8 cellular contexts compared by ENCODE assay signal in the genomic region with DNA sequence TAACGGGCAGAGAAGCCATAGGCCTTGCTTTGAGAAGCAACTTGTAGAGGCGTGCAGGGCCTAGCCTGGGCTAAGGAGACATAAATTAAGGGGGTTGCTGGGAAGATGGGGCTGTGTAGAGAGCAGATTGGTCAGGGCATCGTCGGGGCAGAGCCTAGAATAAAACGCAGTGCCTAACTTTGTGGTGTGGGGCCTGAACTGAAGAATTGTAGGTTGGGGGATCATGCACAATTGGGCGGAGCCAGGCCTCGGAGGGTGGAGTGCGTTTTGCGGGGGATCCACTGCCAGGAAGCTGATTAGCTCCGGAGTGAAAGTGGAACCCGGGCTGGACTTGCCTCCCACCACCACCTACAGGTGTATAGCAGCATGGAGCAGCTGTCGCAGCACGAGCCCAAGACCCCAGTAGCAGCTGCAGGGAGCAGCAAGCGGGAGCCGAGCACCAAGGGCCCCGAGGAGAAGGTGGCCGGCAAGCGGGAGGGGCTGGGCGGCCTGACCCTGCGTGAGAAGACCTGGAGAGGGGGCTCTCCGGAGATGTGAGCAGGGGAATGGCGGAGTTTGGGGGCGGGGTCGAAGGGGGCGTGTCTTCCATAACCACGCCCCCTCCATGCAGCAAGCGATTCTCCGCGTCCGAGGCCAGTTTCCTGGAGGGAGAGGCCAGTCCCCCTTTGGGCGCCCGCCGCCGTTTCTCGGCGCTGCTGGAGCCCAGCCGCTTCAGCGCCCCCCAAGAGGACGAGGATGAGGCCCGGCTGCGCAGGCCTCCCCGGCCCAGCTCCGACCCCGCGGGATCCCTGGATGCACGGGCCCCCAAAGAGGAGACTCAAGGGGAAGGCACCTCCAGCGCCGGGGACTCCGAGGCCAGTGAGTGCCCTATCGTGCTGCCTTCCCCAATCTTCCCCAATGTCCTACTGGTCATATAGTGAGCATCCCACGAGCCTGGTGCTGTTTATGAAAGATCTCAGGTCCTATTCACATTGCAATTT. TPM values are rescaled to one million over a fixed set of nuclear protein-coding genes. Genes with fewer than 3 reads are reported as not detected.
DNase-seq lines count a peak whose midpoint lies in the region; ATAC-seq, FAIRE-seq and TF ChIP-seq lines count a peak whose summit lies in the region.

No MANE protein-coding gene starts in this region.

- peaks cover 7% of the 10 kb centered on the region for H3K4me1 Mint-ChIP-seq in activated T-cell treated with anti-CD3 and anti-CD28 coated beads, Interleukin-2, amount 50 U/mL, for 4 hours (ENCODE audit: low read depth)
- peaks cover 5% of the 10 kb centered on the region for H3K4me1 Mint-ChIP-seq in osteocyte (ENCODE audit: unreplicated experiment)

- TF ChIP-seq POLR2A in GM12891 (IDR thresholded peaks at IDR 0.05; ENCODE audit: low read depth, low read length): no peak

- peak overlapping the region; percentile 55 for H3K4me3 ChIP-seq in fibroblast of the aortic adventitia (ENCODE audit: low read depth, low read length)

- DNase-seq in GM12891 (ENCODE audit: insufficient read length, low spot score) (peak; percentile 93), NCI-H1048 (lab: John Stamatoyannopoulos, UW) (peak; percentile 37), fibroblast of the aortic adventitia (ENCODE audit: low read depth) (peak; percentile 37), osteocyte (ENCODE audit: extremely low spot score, unreplicated experiment) (peak; percentile 87)
- peak; percentile 51 for DNase-seq in activated T-cell treated with anti-CD3 and anti-CD28 coated beads, Interleukin-2, amount 50 U/mL, for 4 hours

- no peaks in the 10 kb centered on the region for H3K9me3 Mint-ChIP-seq in activated T-cell treated with anti-CD3 and anti-CD28 coated beads, Interleukin-2, amount 50 U/mL, for 4 hours
- no peaks in the 10 kb centered on the region for H3K9me3 Mint-ChIP-seq in osteocyte (ENCODE audit: unreplicated experiment)

- ATAC-seq in activated T-cell treated with anti-CD3 and anti-CD28 coated beads, Interleukin-2, amount 50 U/mL, for 4 hours: peak; percentile 80 to 87
- ATAC-seq in HG03135 (IDR thresholded peaks at IDR 0.05; ENCODE audit: unreplicated experiment): no peak
- ATAC-seq in HG02763 (IDR thresholded peaks at IDR 0.05; ENCODE audit: unreplicated experiment): no peak
- ATAC-seq in HG02571 (IDR thresholded peaks at IDR 0.05; ENCODE audit: unreplicated experiment): no peak

- H3K4me3 Mint-ChIP-seq in activated T-cell treated with anti-CD3 and anti-CD28 coated beads, Interleukin-2, amount 50 U/mL, for 4 hours: peak overlapping the region; percentile 67
- H3K4me3 Mint-ChIP-seq in osteocyte (ENCODE audit: unreplicated experiment): peak overlapping the region; percentile 61

- H3K27ac Mint-ChIP-seq in osteocyte (ENCODE audit: unreplicated experiment): no peak overlapping the region

- H3K27me3 Mint-ChIP-seq in activated T-cell treated with anti-CD3 and anti-CD28 coated beads, Interleukin-2, amount 50 U/mL, for 4 hours (ENCODE audit: low read depth): peaks cover 11% of the 10 kb centered on the region
- H3K27me3 Mint-ChIP-seq in osteocyte (ENCODE audit: unreplicated experiment): peaks cover 6% of the 10 kb centered on the region

- peak; percentile 91 for FAIRE-seq in GM12891 (lab: Jason Lieb, UNC)

- no peak for TF ChIP-seq CTCF in fibroblast of the aortic adventitia (IDR thresholded peaks at IDR 0.05; ENCODE audit: insufficient read depth, low read length)
- TF ChIP-seq CTCF in osteocyte (IDR thresholded peaks at IDR 0.05): no peak

- peaks cover 3% of the 10 kb centered on the region for H3K36me3 Mint-ChIP-seq in activated T-cell treated with anti-CD3 and anti-CD28 coated beads, Interleukin-2, amount 50 U/mL, for 4 hours (ENCODE audit: insufficient read depth)
- H3K36me3 Mint-ChIP-seq in osteocyte (ENCODE audit: unreplicated experiment): peaks cover 5% of the 10 kb centered on the region

TF ChIP-seq in GM12891, 5 proteins besides CTCF, POLR2A, EP300 and RAD21:
- TF ChIP-seq SPI1 (IDR thresholded peaks at IDR 0.05; ENCODE audit: low read depth, low read length): no peak
- no peak for TF ChIP-seq POLR2AphosphoS5 (IDR thresholded peaks at IDR 0.05; ENCODE audit: low read depth, low read length)
- TF ChIP-seq PAX5 (IDR thresholded peaks at IDR 0.05; ENCODE audit: insufficient read depth, low read length, severe bottlenecking): no peak
- no peak for TF ChIP-seq POU2F2 (IDR thresholded peaks at IDR 0.05; ENCODE audit: low read depth, low read length)
- TF ChIP-seq TAF1 (IDR thresholded peaks at IDR 0.05; ENCODE audit: low read depth, low read length): no peak
TF ChIP-seq in GM12891: peak in this region for 0.

RNA-seq across cellular contexts. Expression of a gene that starts 13.8 kb away (rescaled TPM):
- 11.8 TPM for polyA plus RNA-seq in GM12891 (2012; ENCODE audit: low read depth, missing spikeins)
- total RNA-seq in activated T-cell treated with anti-CD3 and anti-CD28 coated beads, Interleukin-2, amount 50 U/mL, for 4 hours: 10 to 100 TPM; 14.3 to 19.5 (median 15.9) TPM
- 22.7 and 23.4 TPM in 2 replicates for total RNA-seq in fibroblast of the aortic adventitia (ENCODE audit: low replicate concordance)
- total RNA-seq in osteocyte: 47.3 and 57.0 TPM in 2 replicates

RNA-seq across cellular contexts. Expression of a gene that starts 19.6 kb away (rescaled TPM):
- 0.05 TPM for polyA plus RNA-seq in GM12891 (2012; ENCODE audit: low read depth, missing spikeins)
- total RNA-seq in activated T-cell treated with anti-CD3 and anti-CD28 coated beads, Interleukin-2, amount 50 U/mL, for 4 hours: under 1 TPM; 0.55 to 0.92 (median 0.68) TPM
- not detected in 2 replicates for total RNA-seq in fibroblast of the aortic adventitia (ENCODE audit: low replicate concordance)
- not detected in 2 replicates for total RNA-seq in osteocyte

RNA-seq across cellular contexts. Expression of a gene that starts 23.6 kb away (rescaled TPM):
- 27.1 TPM for polyA plus RNA-seq in GM12891 (2012; ENCODE audit: low read depth, missing spikeins)
- total RNA-seq in activated T-cell treated with anti-CD3 and anti-CD28 coated beads, Interleukin-2, amount 50 U/mL, for 4 hours: 10 to 100 TPM; 60.1 to 85.8 (median 72.8) TPM
- total RNA-seq in fibroblast of the aortic adventitia (ENCODE audit: low replicate concordance) (20.5 and 24.4 TPM in 2 replicates), osteocyte (23.1 and 23.8 TPM in 2 replicates)

RNA-seq across cellular contexts. Expression of a gene that starts 29.1 kb away (rescaled TPM):
- 0.82 TPM for polyA plus RNA-seq in GM12891 (2012; ENCODE audit: low read depth, missing spikeins)
- 1 to 10 TPM in 1 of 3 donors, under 1 TPM in 2; 0.37 to 1.0 (median 0.38) TPM for total RNA-seq in activated T-cell treated with anti-CD3 and anti-CD28 coated beads, Interleukin-2, amount 50 U/mL, for 4 hours
- total RNA-seq in fibroblast of the aortic adventitia (ENCODE audit: low replicate concordance) (under 0.01 and 1.1 TPM in 2 replicates), osteocyte (0.32 TPM in 1 of 2 replicates, not detected in the other)

RNA-seq across cellular contexts. Expression of a gene that starts 33.0 kb away (rescaled TPM):
- not detected for polyA plus RNA-seq in GM12891 (2012; ENCODE audit: low read depth, missing spikeins)
- total RNA-seq in activated T-cell treated with anti-CD3 and anti-CD28 coated beads, Interleukin-2, amount 50 U/mL, for 4 hours: not detected
- total RNA-seq in fibroblast of the aortic adventitia (ENCODE audit: low replicate concordance) (not detected in 2 replicates), osteocyte (not detected in 2 replicates)

Comparison
In these comparisons a context has a peak if more than half of its experiments do, and no peak if none do; other contexts are left out.
1. DNase-seq: peak in every context shown above with its lines; median percentile 93 in GM12891; 87 in osteocyte; 51 in activated T-cell treated with anti-CD3 and anti-CD28 coated beads, Interleukin-2, amount 50 U/mL, for 4 hours; 37 in NCI-H1048; 37 in fibroblast of the aortic adventitia.
2. ATAC-seq: peak in activated T-cell treated with anti-CD3 and anti-CD28 coated beads, Interleukin-2, amount 50 U/mL, for 4 hours (2 of 2); none in HG03135 (single experiment), HG02763 (single experiment) and HG02571 (single experiment).